ENCODE assay signal across 8 cellular contexts in the genomic region with DNA sequence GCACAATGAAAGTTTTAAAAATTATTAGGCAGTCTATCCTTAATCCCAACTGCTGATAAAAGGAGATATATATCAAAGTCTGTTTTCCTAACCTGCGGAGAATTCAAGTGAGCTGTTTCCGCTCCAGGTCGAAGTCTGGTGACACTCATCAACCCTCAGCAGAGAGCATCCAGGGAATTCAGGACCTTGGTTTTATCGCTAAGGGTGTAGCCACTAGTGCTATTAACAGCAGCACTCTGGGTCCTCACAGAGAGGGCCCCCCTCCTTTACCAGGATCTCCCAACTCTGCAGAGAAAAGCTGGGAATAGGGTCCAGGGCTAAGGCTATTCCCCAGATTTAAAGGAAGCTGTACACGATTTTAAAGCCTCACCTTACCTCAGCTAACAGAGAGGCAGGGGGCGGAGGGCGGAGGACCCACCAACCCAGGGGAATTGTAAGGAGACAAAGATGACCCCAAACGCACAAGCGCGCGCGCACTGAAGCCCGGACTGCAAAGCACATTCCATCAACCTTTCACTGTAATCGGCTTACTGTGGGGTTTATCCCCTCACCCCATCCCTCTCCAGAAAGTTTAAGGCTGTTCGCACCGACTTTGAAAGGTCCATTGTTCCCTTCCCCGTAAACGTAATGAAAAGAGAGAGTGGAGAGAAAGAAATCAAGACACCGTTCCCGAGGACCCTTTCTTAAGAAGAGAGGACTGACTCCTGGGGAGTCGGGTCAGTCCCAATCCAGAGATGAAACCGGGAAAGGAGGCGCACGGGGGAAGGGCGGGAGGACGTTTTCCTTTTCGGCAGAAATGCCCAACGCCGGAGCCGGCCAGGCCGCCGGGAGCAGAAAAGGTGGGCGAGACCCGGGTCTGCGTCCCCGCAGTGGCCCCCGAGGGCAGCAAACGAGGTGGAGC. TPM values are rescaled to one million over a fixed set of nuclear protein-coding genes. Genes with fewer than 3 reads are reported as not detected.
A peak's percentile ranks its signal among the peaks of the same experiment; 100 is the strongest.
DNase-seq lines count a peak whose midpoint lies in the region; ATAC-seq and TF ChIP-seq lines count a peak whose summit lies in the region.

No MANE protein-coding gene starts in this region.

- CTCF ChIA-PET in activated CD8-positive, alpha-beta T cell treated with anti-CD3 and anti-CD28 coated beads for 36 hours (lab: Charles Lee), result interaction anchor here (0.7 to 4.0 kb wide), 11 partner anchors 11 to 257 kb away, joined by 3 to 19 read pairs (median 5); no protein-coding TSS in a partner anchor

- intact Hi-C loops in activated CD8-positive, alpha-beta T cell treated with anti-CD3 and anti-CD28 coated beads for 36 hours (cut with micrococcal nuclease), result loop anchor here (5.0 to 10.0 kb wide), 2 partner anchors 35 to 1353 kb away; partner anchors contain the start of gene KLF9

- H3K4me3 ChIP-seq in fibroblast of villous mesenchyme (ENCODE audit: low read depth, low read length) (peak overlapping the region; percentile 87), osteoblast (ENCODE audit: insufficient read depth, low read length) (peak overlapping the region; percentile 95)

- peak overlapping the region; percentile 96 for H3K27ac Mint-ChIP-seq in activated CD8-positive, alpha-beta T cell treated with anti-CD3 and anti-CD28 coated beads for 36 hours

- ATAC-seq in activated CD8-positive, alpha-beta T cell treated with anti-CD3 and anti-CD28 coated beads for 36 hours, result no peak
- no peak for ATAC-seq in HG02610 (IDR thresholded peaks at IDR 0.05; ENCODE audit: unreplicated experiment)

- H2AFZ ChIP-seq in osteoblast (ENCODE audit: low read length), result peak overlapping the region; percentile 70

- no peak for TF ChIP-seq CTCF in activated CD8-positive, alpha-beta T cell treated with anti-CD3 and anti-CD28 coated beads for 36 hours (IDR thresholded peaks at IDR 0.05)
- TF ChIP-seq CTCF in fibroblast of villous mesenchyme (IDR thresholded peaks at IDR 0.05; ENCODE audit: insufficient read depth, low read depth, low read length), result no peak
- no peak for TF ChIP-seq CTCF in osteoblast (IDR thresholded peaks at IDR 0.05; ENCODE audit: extremely low read depth, low read depth, low read length)

- H3K79me2 ChIP-seq in osteoblast (ENCODE audit: insufficient read depth, low read length), result peaks cover 49% of the 10 kb centered on the region

- H3K4me2 ChIP-seq in osteoblast (ENCODE audit: insufficient read depth, low read length), result peak overlapping the region; percentile 83

- H3K27me3 ChIP-seq in osteoblast (ENCODE audit: insufficient read depth, low read length), result no peaks in the 10 kb centered on the region

- H3K9me3 ChIP-seq in osteoblast (ENCODE audit: low read depth, low read length), result no peaks in the 10 kb centered on the region

- no peaks in the 10 kb centered on the region for H3K9me3 Mint-ChIP-seq in activated CD8-positive, alpha-beta T cell treated with anti-CD3 and anti-CD28 coated beads for 36 hours

- H4K20me1 ChIP-seq in osteoblast (ENCODE audit: insufficient read depth, low read length), result peaks cover 22% of the 10 kb centered on the region

- H3K36me3 Mint-ChIP-seq in activated CD8-positive, alpha-beta T cell treated with anti-CD3 and anti-CD28 coated beads for 36 hours (ENCODE audit: low read depth), result peaks cover 28% of the 10 kb centered on the region

- H3K4me3 Mint-ChIP-seq in activated CD8-positive, alpha-beta T cell treated with anti-CD3 and anti-CD28 coated beads for 36 hours, result peak overlapping the region; percentile 98

- H3K4me1 Mint-ChIP-seq in activated CD8-positive, alpha-beta T cell treated with anti-CD3 and anti-CD28 coated beads for 36 hours (ENCODE audit: low read depth), result peaks cover 41% of the 10 kb centered on the region

- no peaks in the 10 kb centered on the region for H3K36me3 ChIP-seq in osteoblast (ENCODE audit: insufficient read depth, low read length)

- peaks cover 54% of the 10 kb centered on the region for H3K4me1 ChIP-seq in osteoblast (ENCODE audit: insufficient read depth, low read length)

- H3K27me3 Mint-ChIP-seq in activated CD8-positive, alpha-beta T cell treated with anti-CD3 and anti-CD28 coated beads for 36 hours, result no peaks in the 10 kb centered on the region

- POLR2A ChIA-PET in activated CD8-positive, alpha-beta T cell treated with anti-CD3 and anti-CD28 coated beads for 36 hours (lab: Charles Lee), result interaction anchor here (0.7 to 6.2 kb wide), 15 partner anchors 9 to 1347 kb away, joined by 3 to 69 read pairs (median 4); partner anchors contain the start of gene ABHD17B

- H3K27ac ChIP-seq in osteoblast (ENCODE audit: low read depth, low read length), result peak overlapping the region; percentile 77

- DNase-seq in stimulated activated CD4-positive, alpha-beta T cell treated with anti-CD3 and anti-CD28 coated beads, Interleukin-15, amount 100 ng/mL, for 24 hours, result peak; percentile 37
- no peak for DNase-seq in stimulated activated CD4-positive, alpha-beta T cell treated with anti-CD3 and anti-CD28 coated beads, Interleukin-4, amount 100 ng/mL, for 4 hours
- peak; percentile 44 for DNase-seq in activated CD8-positive, alpha-beta T cell treated with anti-CD3 and anti-CD28 coated beads for 36 hours
- DNase-seq in fibroblast of villous mesenchyme (ENCODE audit: low read depth), result peak; percentile 33
- DNase-seq in osteoblast (ENCODE audit: insufficient read length, low spot score, missing footprints), result peak; percentile 66
- DNase-seq in effector CD4-positive, alpha-beta T cell, result no peak
- no peak for DNase-seq in H4 (ENCODE audit: low spot score)

RNA-seq across cellular contexts. Expression of gene CEMIP2, which starts 0.6 kb away (rescaled TPM):
- total RNA-seq in activated CD8-positive, alpha-beta T cell treated with anti-CD3 and anti-CD28 coated beads for 36 hours, result 10 to 100 TPM; 58.7 to 63.5 TPM
- total RNA-seq in fibroblast of villous mesenchyme (153 and 180 TPM in 2 replicates), osteoblast (56.9 and 66.2 TPM in 2 replicates)
- 27.5 and 33.4 TPM in 2 replicates for total RNA-seq in H4 (2014; rRNA removed; shearing (Covaris generic))

Comparison
In these comparisons a context has a peak if more than half of its experiments do, and no peak if none do; other contexts are left out.
1. DNase-seq: peak in stimulated activated CD4-positive, alpha-beta T cell treated with anti-CD3 and anti-CD28 coated beads, Interleukin-15, amount 100 ng/mL, for 24 hours (single experiment), activated CD8-positive, alpha-beta T cell treated with anti-CD3 and anti-CD28 coated beads for 36 hours (single experiment), fibroblast of villous mesenchyme (single experiment) and osteoblast (single experiment); none in stimulated activated CD4-positive, alpha-beta T cell treated with anti-CD3 and anti-CD28 coated beads, Interleukin-4, amount 100 ng/mL, for 4 hours (0 of 2), effector CD4-positive, alpha-beta T cell (single experiment) and H4 (single experiment).